ENCODE assay signal across 8 cellular contexts in the genomic region with DNA sequence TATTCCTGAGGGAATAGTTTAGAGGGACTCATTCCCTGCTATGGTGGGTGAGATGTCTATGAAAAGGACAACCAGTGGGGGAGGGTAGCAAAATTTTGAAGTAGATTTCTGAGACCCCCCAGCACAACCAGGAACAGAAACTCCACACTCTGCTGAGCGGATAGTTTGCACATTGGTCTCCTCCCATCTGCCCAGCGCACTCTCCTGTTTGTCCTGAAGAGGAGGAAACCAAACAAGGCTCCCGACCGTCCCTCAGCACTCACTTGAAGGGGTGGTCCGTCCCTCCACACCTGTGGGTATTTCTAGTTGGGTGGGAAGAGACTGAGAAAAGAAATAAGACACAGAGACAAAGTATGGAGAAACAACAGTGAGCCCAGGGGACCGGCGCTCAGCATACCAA. TPM values are rescaled to one million over a fixed set of nuclear protein-coding genes. Genes with fewer than 3 reads are reported as not detected.
"Had no signal": no experiment of that assay in that cellular context is flagged by ENCODE, and none has a peak within 500 bp of the region (broad histone marks: within the 10 kb centered on the region; RNA-seq: fewer than 3 reads in every experiment).

No MANE protein-coding gene starts in this region.

RNA-seq across cellular contexts. Expression of gene ALDH3B2, which starts 41.8 kb away (rescaled TPM):
- total RNA-seq: HT-29, LHCN-M2, MCF 10A, NCI-H460, Peyer's patch, Right ventricle myocardium inferior, RPMI7951, SJCRH30 had no signal
